17 cellular contexts compared by ENCODE assay signal in genomic region chr9:3769646-3770045, GRCh38.
A peak's percentile ranks its signal among the peaks of the same experiment; 100 is the strongest.
DNase-seq lines count a peak whose midpoint lies in the region; ATAC-seq and TF ChIP-seq lines count a peak whose summit lies in the region.
"Had no signal": no experiment of that assay in that cellular context is flagged by ENCODE, and none has a peak within 500 bp of the region (broad histone marks: within the 10 kb centered on the region; RNA-seq: fewer than 3 reads in every experiment).

No MANE protein-coding gene starts in this region.

- intact Hi-C loops in left cardiac atrium (cut with DNase I) = no loop called here
- intact Hi-C loops in colonic mucosa (cut with DNase I) = no loop called here
- intact Hi-C loops in PC-3 (cut with micrococcal nuclease) = no loop called here

- H3K27me3 ChIP-seq in right atrium auricular region (no peaks in the 10 kb centered on the region), colonic mucosa (no peaks in the 10 kb centered on the region), osteoblast (ENCODE audit: insufficient read depth, low read length) (no peaks in the 10 kb centered on the region), PC-3 (ENCODE audit: low read length) (no peaks in the 10 kb centered on the region)

- ATAC-seq in left cardiac atrium (no peak), PC-3 (no peak), HG03469 (IDR thresholded peaks at IDR 0.05; ENCODE audit: unreplicated experiment) (no peak)

- CTCF ChIA-PET in PC-3 (lab: Charles Lee) = no interaction called here

- no peaks in the 10 kb centered on the region for H3K4me1 ChIP-seq in right atrium auricular region
- no peaks in the 10 kb centered on the region for H3K4me1 ChIP-seq in colonic mucosa
- peaks cover 17% of the 10 kb centered on the region for H3K4me1 ChIP-seq in osteoblast (ENCODE audit: insufficient read depth, low read length)
- no peaks in the 10 kb centered on the region for H3K4me1 ChIP-seq in PC-3 (ENCODE audit: insufficient read depth, low read length)

- BruUV-seq in PC-3 (replicated peaks; lab: Mats Ljungman, UMichigan) = no TSS peak

- H3K27ac ChIP-seq in right atrium auricular region (peak overlapping the region; percentile 6 to 58), colonic mucosa (peak overlapping the region; percentile 10), osteoblast (ENCODE audit: low read depth, low read length) (peak overlapping the region; percentile 61), PC-3 (ENCODE audit: low read length) (no peak overlapping the region)

- no peak for DNase-seq in right atrium auricular region (ENCODE audit: low spot score)
- DNase-seq in left cardiac atrium = no peak
- no peak for DNase-seq in colonic mucosa
- no peak for DNase-seq in osteoblast (ENCODE audit: insufficient read length, low spot score, missing footprints)
- DNase-seq in cortex of kidney (lab: John Stamatoyannopoulos, UW) = no peak
- no peak for DNase-seq in PC-3
- no peak for DNase-seq in NCI-H1417 treated with DMSO at 0.1 percent for 48 hours (lab: John Stamatoyannopoulos, UW)
- DNase-seq: GF-D8, KG1, NCI-H1048, NCI-H146, NCI-H2081, NCI-H510A, NCI-H774, SHP77, SK-N-SH had no signal

- H3K36me3 ChIP-seq in right atrium auricular region = no peaks in the 10 kb centered on the region
- H3K36me3 ChIP-seq in colonic mucosa = no peaks in the 10 kb centered on the region
- H3K36me3 ChIP-seq in osteoblast (ENCODE audit: insufficient read depth, low read length) = no peaks in the 10 kb centered on the region
- H3K36me3 ChIP-seq in PC-3 (ENCODE audit: low read depth, low read length) = no peaks in the 10 kb centered on the region

- H2AFZ ChIP-seq in osteoblast (ENCODE audit: low read length) = no peak overlapping the region
- no peak overlapping the region for H2AFZ ChIP-seq in PC-3 (ENCODE audit: low read length)

- H3K79me2 ChIP-seq in osteoblast (ENCODE audit: insufficient read depth, low read length) (no peaks in the 10 kb centered on the region), PC-3 (ENCODE audit: low read length) (no peaks in the 10 kb centered on the region)

- H4K20me1 ChIP-seq in osteoblast (ENCODE audit: insufficient read depth, low read length) (no peaks in the 10 kb centered on the region), PC-3 (ENCODE audit: low read length) (no peaks in the 10 kb centered on the region)

- POLR2A ChIA-PET in PC-3 (lab: Charles Lee; ENCODE audit: unreplicated experiment) = no interaction called here

- no peak for TF ChIP-seq CTCF in right atrium auricular region (IDR thresholded peaks at IDR 0.05)
- TF ChIP-seq CTCF in colonic mucosa (IDR thresholded peaks at IDR 0.05) = no peak
- TF ChIP-seq CTCF in osteoblast (IDR thresholded peaks at IDR 0.05; ENCODE audit: extremely low read depth, low read depth, low read length) = no peak
- no peak for TF ChIP-seq CTCF in PC-3 (conservative IDR thresholded peaks at IDR 0.05; ENCODE audit: low read depth, low read length)

- H3K9me2 ChIP-seq in PC-3 (replicated peaks; ENCODE audit: low read length) = no peaks in the 10 kb centered on the region
- H3K9me2 ChIP-seq: SK-N-SH had no signal

- no peaks in the 10 kb centered on the region for H3K9me3 ChIP-seq in right atrium auricular region
- H3K9me3 ChIP-seq in colonic mucosa = no peaks in the 10 kb centered on the region
- H3K9me3 ChIP-seq in osteoblast (ENCODE audit: low read depth, low read length) = no peaks in the 10 kb centered on the region
- no peaks in the 10 kb centered on the region for H3K9me3 ChIP-seq in PC-3 (ENCODE audit: low read length)
- H3K9me3 ChIP-seq: SK-N-SH had no signal

- H3F3A ChIP-seq in PC-3 (ENCODE audit: low read length, unreplicated experiment) = no peaks in the 10 kb centered on the region

- H3K9ac ChIP-seq in colonic mucosa (ENCODE audit: low read depth in 2 of 2, low read length in 2 of 2) = no peak overlapping the region
- H3K9ac ChIP-seq in PC-3 (ENCODE audit: low read length) = no peak overlapping the region
- H3K9ac ChIP-seq: SK-N-SH had no signal

- no peak overlapping the region for H3K4me3 ChIP-seq in right atrium auricular region
- H3K4me3 ChIP-seq in colonic mucosa = no peak overlapping the region
- H3K4me3 ChIP-seq in osteoblast (ENCODE audit: insufficient read depth, low read length) = no peak overlapping the region
- H3K4me3 ChIP-seq in PC-3 (ENCODE audit: low read length) = no peak overlapping the region

- H3K4me2 ChIP-seq in osteoblast (ENCODE audit: insufficient read depth, low read length) (no peak overlapping the region), PC-3 (ENCODE audit: low read length) (no peak overlapping the region)
- H3K4me2 ChIP-seq: SK-N-SH had no signal
